Comparison of ENCODE assay signal across 8 cellular contexts in genomic region chr2:130391872-130392670, GRCh38. TPM values are rescaled to one million over a fixed set of nuclear protein-coding genes. Genes with fewer than 3 reads are reported as not detected.
DNase-seq lines count a peak whose midpoint lies in the region; ATAC-seq, FAIRE-seq and TF ChIP-seq lines count a peak whose summit lies in the region.

No MANE protein-coding gene starts in this region.

- H3K36me3 ChIP-seq in BJ (ENCODE audit: control insufficient read depth, insufficient read depth, low read length) (no peaks in the 10 kb centered on the region), adrenal gland (replicated peaks in 1 of 2) (no peaks in the 10 kb centered on the region), iPS-18a (ENCODE audit: control insufficient read depth, low read depth, low read length) (no peaks in the 10 kb centered on the region), small intestine (ENCODE audit: control insufficient read depth in 2 of 2, insufficient read depth in 2 of 2, low read length in 2 of 2) (no peaks in the 10 kb centered on the region)

- H3K9ac ChIP-seq in iPS-18a (ENCODE audit: low read length): no peak overlapping the region

- no peak for FAIRE-seq in small intestine (lab: Jason Lieb, UNC)

- 20 to 24% (median 22%) methylated on average over 17 of the region's 17 CpGs for WGBS in adrenal gland, 4 donors
- WGBS in small intestine, 3 donors: 24 to 31% (median 29%) methylated on average over 17 of the region's 17 CpGs

- no peaks in the 10 kb centered on the region for H3K27me3 ChIP-seq in BJ (ENCODE audit: control insufficient read depth, insufficient read depth, low read length)
- no peaks in the 10 kb centered on the region for H3K27me3 ChIP-seq in adrenal gland
- peaks cover 15% of the 10 kb centered on the region for H3K27me3 ChIP-seq in iPS-18a (ENCODE audit: control insufficient read depth, insufficient read depth, low read length)
- no peaks in the 10 kb centered on the region for H3K27me3 ChIP-seq in small intestine (ENCODE audit: control insufficient read depth in 2 of 2, insufficient read depth in 2 of 2, low read length in 2 of 2)

- H3K27me3 Mint-ChIP-seq in IgD-negative memory B cell: peaks cover 2% of the 10 kb centered on the region

- H3K4me3 ChIP-seq in BJ (ENCODE audit: low read depth, low read length) (peak overlapping the region; percentile 62), adrenal gland (peak overlapping the region in 3 of 4 donors; percentile 63 to 73 (median 67)), iPS-18a (ENCODE audit: low read length) (peak overlapping the region; percentile 76), small intestine (ENCODE audit: low read depth in 1 of 2, low read length in 2 of 2) (peak overlapping the region in 1 of 2 donors; percentile 80)

- peaks cover 26 to 39% (median 28%) of the 10 kb centered on the region in 3 donors for H3K4me1 Mint-ChIP-seq in IgD-negative memory B cell

- H3K4me1 ChIP-seq in adrenal gland (replicated peaks in 1 of 2) (peaks cover 0 to 16% of the 10 kb centered on the region in 2 donors), iPS-18a (ENCODE audit: control insufficient read depth, low read depth, low read length) (peaks cover 14% of the 10 kb centered on the region), small intestine (ENCODE audit: control insufficient read depth in 2 of 2, insufficient read depth in 1 of 2, low read depth in 1 of 2, low read length in 1 of 2) (peaks cover 0 to 1% of the 10 kb centered on the region in 2 donors)

- in situ Hi-C loops in ACHN (cut with HindIII; ENCODE audit: low pct_ligation_motif_present, low pct_unique_long_range_greater_than_20kb, low sequenced_read_pairs): no loop called here
- in situ Hi-C loops in GM13977 (cut with MboI; ENCODE audit: low pct_unique_long_range_greater_than_20kb, low sequenced_read_pairs, unreplicated experiment): loop anchor here (25.0 kb wide), 1 partner anchor 105 kb away; no protein-coding TSS in a partner anchor

- H3K4me3 Mint-ChIP-seq in IgD-negative memory B cell: peak overlapping the region; percentile 75 to 97 (median 94)

- TF ChIP-seq POLR2A in adrenal gland (IDR thresholded peaks at IDR 0.05): no peak

- TF ChIP-seq CTCF in BJ (IDR thresholded peaks at IDR 0.05; ENCODE audit: insufficient read depth, low read depth, low read length): peak; percentile 28; the same call in 1 of the 2 replicates
- no peak for TF ChIP-seq CTCF in adrenal gland (IDR thresholded peaks at IDR 0.05)
- TF ChIP-seq CTCF in GM13977 (IDR thresholded peaks at IDR 0.05; ENCODE audit: extremely low read depth, insufficient read depth, missing control alignments): no peak

- POLR2A ChIA-PET in BJ (lab: Charles Lee): no interaction called here

- CTCF ChIA-PET in BJ (lab: Yijun Ruan, JAX): interaction anchor here (1.2 kb wide), 2 partner anchors 21 to 35 kb away, joined by 3 to 4 read pairs; no protein-coding TSS in a partner anchor

- peak overlapping the region in 1 of 3 donors; percentile 14 for H3K27ac Mint-ChIP-seq in IgD-negative memory B cell

- intact Hi-C loops in adrenal gland (cut with DNase I): no loop called here

- H3K27ac ChIP-seq in adrenal gland (peak overlapping the region; percentile 80 to 92 (median 88)), iPS-18a (ENCODE audit: low read length) (no peak overlapping the region), small intestine (ENCODE audit: low read depth in 1 of 2, low read length in 1 of 2) (peak overlapping the region; percentile 87 to 95)

- peaks cover 1% of the 10 kb centered on the region for H3K36me3 Mint-ChIP-seq in IgD-negative memory B cell

- H3K9me3 ChIP-seq in adrenal gland (replicated peaks in 1 of 3): no peaks in the 10 kb centered on the region
- no peaks in the 10 kb centered on the region for H3K9me3 ChIP-seq in iPS-18a (ENCODE audit: control insufficient read depth, low read depth, low read length)
- no peaks in the 10 kb centered on the region for H3K9me3 ChIP-seq in small intestine (ENCODE audit: control insufficient read depth, low read depth)

- H3K9me3 Mint-ChIP-seq in IgD-negative memory B cell: no peaks in the 10 kb centered on the region

- ATAC-seq in HG03280 (IDR thresholded peaks at IDR 0.05; ENCODE audit: unreplicated experiment): no peak

- DNase-seq in BJ (ENCODE audit: low read depth): no peak
- DNase-seq in adrenal gland: peak in 2 of 7 donors; percentile 47 to 48
- no peak for DNase-seq in small intestine
- DNase-seq in ACHN: no peak
- no peak for DNase-seq in GM13977 (ENCODE audit: low spot score)

RNA-seq across cellular contexts. Expression of gene PTPN18, which starts 36.2 kb away (rescaled TPM):
- polyA plus RNA-seq in BJ (2011; rRNA removed) (21.0 and 24.4 TPM in 2 replicates), IgD-negative memory B cell (124 TPM), adrenal gland (10 to 100 TPM; 32.3 to 64.4 (median 42.2) TPM), small intestine (100 to 1,000 TPM in 1 of 3 donors, 10 to 100 TPM in 2; 58.6 to 105 (median 63.2) TPM)
- polyA minus RNA-seq in BJ (2011; rRNA and poly(A)+ RNA removed): 15.8 and 19.4 TPM in 2 replicates
- 10 to 100 TPM; 21.9 to 74.1 (median 42.9) TPM for total RNA-seq in adrenal gland

RNA-seq across cellular contexts. Expression of gene IMP4, which starts 49.4 kb away (rescaled TPM):
- polyA plus RNA-seq in BJ (2011; rRNA removed) (80.9 and 144 TPM in 2 replicates), IgD-negative memory B cell (102 TPM), adrenal gland (100 to 1,000 TPM in 2 of 3 donors, 10 to 100 TPM in 1; 55.8 to 141 (median 117) TPM), small intestine (10 to 100 TPM; 57.9 to 77.7 (median 66.5) TPM)
- 44.3 and 103 TPM in 2 replicates for polyA minus RNA-seq in BJ (2011; rRNA and poly(A)+ RNA removed)
- 100 to 1,000 TPM in 2 of 8 donors, 10 to 100 TPM in 6; 62.7 to 114 (median 83.2) TPM for total RNA-seq in adrenal gland
